1 cellular context compared by ENCODE assay signal in the genomic region with DNA sequence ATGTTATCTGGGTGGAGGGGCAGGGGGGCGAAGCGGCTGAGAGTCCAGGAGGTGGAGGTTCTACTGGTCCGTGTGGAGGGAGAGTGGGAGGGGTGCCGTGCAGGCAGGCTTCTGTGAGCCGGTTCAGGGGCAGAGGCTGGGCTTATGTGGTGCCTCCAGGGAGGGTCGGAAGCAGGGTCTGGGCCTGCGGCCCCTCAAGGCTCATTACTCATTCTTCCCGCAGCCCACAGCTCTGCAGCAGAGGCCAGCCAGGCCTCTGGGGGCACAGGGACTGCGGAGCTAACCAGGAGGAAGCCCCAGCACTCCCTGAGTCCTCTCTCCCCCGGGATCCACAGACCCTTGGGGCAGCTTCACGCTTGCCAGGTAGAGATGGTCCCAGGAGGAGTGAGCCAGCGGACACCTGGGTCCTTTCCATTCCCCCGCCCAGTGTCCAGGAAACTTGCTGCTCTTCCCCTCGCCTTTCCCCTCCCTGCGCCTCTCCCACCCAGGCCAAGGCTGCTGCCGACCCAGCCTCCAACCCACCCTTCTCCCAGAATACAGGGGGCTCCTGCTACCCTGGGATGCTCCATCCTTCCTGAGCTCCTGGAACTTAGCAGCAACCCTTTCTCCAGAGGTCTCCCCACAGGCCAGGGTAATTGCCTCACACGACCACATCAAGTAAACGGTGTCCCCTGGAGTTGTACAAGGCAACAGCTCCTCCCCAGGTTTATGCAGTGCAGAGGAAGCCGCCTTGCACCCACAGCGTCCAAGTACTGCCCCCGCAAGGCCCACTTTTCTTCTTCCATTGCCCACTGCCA.
TF ChIP-seq lines count a peak whose summit lies in the region.

No MANE protein-coding gene starts in this region.

TF ChIP-seq in GM23338, 12 proteins besides CTCF, POLR2A, EP300 and RAD21:
- no peak for TF ChIP-seq EZH2 (IDR thresholded peaks at IDR 0.05; ENCODE audit: low read depth, unreplicated experiment)
- TF ChIP-seq CREB1 (CRISPR knock-in tag; IDR thresholded peaks at IDR 0.05; ENCODE audit: low read depth): no peak
- TF ChIP-seq, protein P1, sequence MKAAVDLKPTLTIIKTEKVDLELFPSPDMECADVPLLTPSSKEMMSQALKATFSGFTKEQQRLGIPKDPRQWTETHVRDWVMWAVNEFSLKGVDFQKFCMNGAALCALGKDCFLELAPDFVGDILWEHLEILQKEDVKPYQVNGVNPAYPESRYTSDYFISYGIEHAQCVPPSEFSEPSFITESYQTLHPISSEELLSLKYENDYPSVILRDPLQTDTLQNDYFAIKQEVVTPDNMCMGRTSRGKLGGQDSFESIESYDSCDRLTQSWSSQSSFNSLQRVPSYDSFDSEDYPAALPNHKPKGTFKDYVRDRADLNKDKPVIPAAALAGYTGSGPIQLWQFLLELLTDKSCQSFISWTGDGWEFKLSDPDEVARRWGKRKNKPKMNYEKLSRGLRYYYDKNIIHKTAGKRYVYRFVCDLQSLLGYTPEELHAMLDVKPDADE (IDR thresholded peaks at IDR 0.05): no peak
- no peak for TF ChIP-seq ZNF462 (CRISPR knock-in tag; IDR thresholded peaks at IDR 0.05)
- TF ChIP-seq STAT1 (IDR thresholded peaks at IDR 0.05; ENCODE audit: unreplicated experiment): no peak
- no peak for TF ChIP-seq JUNB (IDR thresholded peaks at IDR 0.05; ENCODE audit: unreplicated experiment)
- TF ChIP-seq NANOG (IDR thresholded peaks at IDR 0.05; ENCODE audit: borderline replicate concordance): no peak
- no peak for TF ChIP-seq EZH2phosphoT487 (IDR thresholded peaks at IDR 0.05; ENCODE audit: unreplicated experiment)
- no peak for TF ChIP-seq ZNF114 (CRISPR knock-in tag; IDR thresholded peaks at IDR 0.05)
